8 cellular contexts compared by ENCODE assay signal in the genomic region with DNA sequence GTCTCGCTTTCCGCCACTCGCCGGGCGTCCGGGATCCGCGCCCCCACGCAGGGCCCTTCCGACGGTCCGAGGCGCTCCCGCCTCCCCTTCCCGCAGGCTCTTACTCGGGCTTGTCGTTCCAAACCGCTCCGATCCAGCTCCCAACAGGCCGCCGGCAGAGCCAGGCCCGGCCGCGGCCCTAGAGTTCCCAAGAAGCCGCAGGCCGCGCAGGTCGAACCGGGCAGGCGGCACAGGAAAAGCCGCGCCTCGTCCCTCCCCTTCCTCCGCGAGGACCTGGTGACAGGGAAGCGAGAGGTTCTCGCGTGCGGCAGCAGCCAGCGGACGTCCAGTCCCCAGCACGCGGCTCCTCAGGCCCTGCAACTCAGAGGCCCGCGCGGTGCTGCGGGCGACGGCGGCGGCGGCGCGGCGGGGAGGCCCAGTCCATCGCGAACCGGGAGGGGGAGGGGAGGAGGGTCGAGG. TPM values are rescaled to one million over a fixed set of nuclear protein-coding genes. Genes with fewer than 3 reads are reported as not detected.
DNase-seq lines count a peak whose midpoint lies in the region; ATAC-seq and TF ChIP-seq lines count a peak whose summit lies in the region.

No MANE protein-coding gene starts in this region.

- H3K36me3 ChIP-seq in DND-41 (ENCODE audit: insufficient read depth, low read length): peaks cover 17% of the 10 kb centered on the region
- no peaks in the 10 kb centered on the region for H3K36me3 ChIP-seq in breast epithelium
- peaks cover 0 to 14% (median 5%) of the 10 kb centered on the region in 4 donors for H3K36me3 ChIP-seq in transverse colon

- H2AFZ ChIP-seq in DND-41 (ENCODE audit: low read depth, low read length): peak overlapping the region; percentile 93

- no peaks in the 10 kb centered on the region for H3K9me3 ChIP-seq in DND-41 (ENCODE audit: insufficient read depth, low read length, severe bottlenecking)
- no peaks in the 10 kb centered on the region for H3K9me3 ChIP-seq in breast epithelium
- no peaks in the 10 kb centered on the region for H3K9me3 ChIP-seq in transverse colon

- peak overlapping the region; percentile 96 for H3K9ac ChIP-seq in DND-41 (ENCODE audit: low read depth, low read length)

- DNase-seq in DND-41 (no peak), M059J (ENCODE audit: low read depth) (peak; percentile 81), breast epithelium (ENCODE audit: low spot score in 2 of 2) (peak; percentile 74 to 80), lower leg skin (ENCODE audit: low spot score in 2 of 2) (peak in 1 of 2 donors; percentile 82), transverse colon (no peak), NCI-H446 treated with DMSO at 0.1 percent for 48 hours (lab: John Stamatoyannopoulos, UW) (no peak)
- DNase-seq in NK-92 treated with Interleukin-12 subunit alpha and Interleukin-12 subunit beta, amount 100 ng/mL, for 24 hours (lab: John Stamatoyannopoulos, UW): no peak

- H3K4me1 ChIP-seq in DND-41 (ENCODE audit: insufficient read depth, low read length): peaks cover 37% of the 10 kb centered on the region
- peaks cover 0 to 2% of the 10 kb centered on the region in 2 donors for H3K4me1 ChIP-seq in breast epithelium
- H3K4me1 ChIP-seq in transverse colon: peaks cover 0 to 32% (median 23%) of the 10 kb centered on the region in 4 donors

- H3K27me3 ChIP-seq in DND-41 (ENCODE audit: insufficient read depth, low read length, poor library complexity) (no peaks in the 10 kb centered on the region), breast epithelium (no peaks in the 10 kb centered on the region), transverse colon (no peaks in the 10 kb centered on the region)

- TF ChIP-seq POLR2A in breast epithelium (IDR thresholded peaks at IDR 0.05): peak; percentile 57
- TF ChIP-seq POLR2A in lower leg skin (IDR thresholded peaks at IDR 0.05): no peak
- no peak for TF ChIP-seq POLR2A in transverse colon (IDR thresholded peaks at IDR 0.05)

- no peak for TF ChIP-seq CTCF in DND-41 (IDR thresholded peaks at IDR 0.05; ENCODE audit: borderline replicate concordance, extremely low read depth, low read length, poor library complexity, severe bottlenecking)
- TF ChIP-seq CTCF in breast epithelium (IDR thresholded peaks at IDR 0.05): no peak
- TF ChIP-seq CTCF in lower leg skin (IDR thresholded peaks at IDR 0.05): no peak
- no peak for TF ChIP-seq CTCF in transverse colon (IDR thresholded peaks at IDR 0.05)

- H3K4me2 ChIP-seq in DND-41 (ENCODE audit: insufficient read depth, low read length): peak overlapping the region; percentile 65

- TF ChIP-seq EP300 in transverse colon (IDR thresholded peaks at IDR 0.05; ENCODE audit: low read depth): no peak

- H3K79me2 ChIP-seq in DND-41 (ENCODE audit: insufficient read depth, low read length): peaks cover 50% of the 10 kb centered on the region

- H3K27ac ChIP-seq in DND-41 (ENCODE audit: low read length): peak overlapping the region; percentile 94
- peak overlapping the region; percentile 99 to 100 for H3K27ac ChIP-seq in breast epithelium
- peak overlapping the region; percentile 99 to 100 (median 100) for H3K27ac ChIP-seq in transverse colon

- 0 to 1% methylated on average over 18 to 36 of the region's 59 CpGs for whole genome bisulfite sequencing in lower leg skin, 2 donors
- WGBS in transverse colon (ENCODE audit: low coverage in 1 of 2), 2 donors: 0% methylated on average over 22 of the region's 59 CpGs; no CpG with 5 or more reads in 1 of the 2 donors

- intact Hi-C loops in breast epithelium (cut with DNase I; ENCODE audit: low total_unique reads) (no loop called here), lower leg skin (cut with DNase I; ENCODE audit: low total_unique reads) (no loop called here), transverse colon (cut with DNase I; ENCODE audit: low total_unique reads) (no loop called here)

- H4K20me1 ChIP-seq in DND-41 (ENCODE audit: insufficient read depth, low read length): peaks cover 14% of the 10 kb centered on the region; the same call in 1 of the 2 replicates

- ATAC-seq in DND-41 (ENCODE audit: insufficient read depth, low read depth): peak; percentile 47
- peak; percentile 32 for ATAC-seq in GM21576 (IDR thresholded peaks at IDR 0.05; ENCODE audit: unreplicated experiment)

- H3K4me3 ChIP-seq in DND-41 (ENCODE audit: low read depth in 1 of 2, low read length in 2 of 2) (peak overlapping the region; percentile 82 to 86), breast epithelium (peak overlapping the region; percentile 91 to 94 (median 93)), lower leg skin (ENCODE audit: low read depth, poor library complexity, severe bottlenecking) (peak overlapping the region; percentile 72), transverse colon (peak overlapping the region; percentile 85 to 96 (median 94))

- in situ Hi-C loops in transverse colon (cut with MboI; ENCODE audit: low pct_ligation_motif_present in 1 of 4, low pct_unique_long_range_greater_than_20kb in 1 of 4, low sequenced_read_pairs in 3 of 4): no loop called here

RNA-seq across cellular contexts. Expression of a gene that starts 0.3 kb away (rescaled TPM):
- 54.5 and 110 TPM in 2 replicates for total RNA-seq in M059J (2014; rRNA removed; shearing (Covaris generic))
- total RNA-seq in breast epithelium (100 to 1,000 TPM; 242 to 276 (median 252) TPM), lower leg skin (100 to 1,000 TPM; 188 to 251 (median 201) TPM), transverse colon (100 to 1,000 TPM; 111 to 237 (median 154) TPM)

Comparison
In these comparisons a context has a peak if more than half of its experiments do, and no peak if none do; other contexts are left out.
1. DNase-seq: peak in M059J (single experiment) and breast epithelium (2 of 2); none in DND-41 (single experiment), transverse colon (single experiment), NK-92 treated with Interleukin-12 subunit alpha and Interleukin-12 subunit beta, amount 100 ng/mL, for 24 hours (single experiment) and NCI-H446 treated with DMSO at 0.1 percent for 48 hours (single experiment).
2. Peak in every context shown above with its lines, with median percentiles within 50 percentile points of each other: H3K27ac ChIP-seq and H3K4me3 ChIP-seq.